Comparison of ENCODE assay signal across 1 cellular context in genomic region chr9:123302348-123303214, GRCh38.
A peak's percentile ranks its signal among the peaks of the same experiment; 100 is the strongest.
TF ChIP-seq lines count a peak whose summit lies in the region.

No MANE protein-coding gene starts in this region.

TF ChIP-seq in K562, 482 proteins besides CTCF, POLR2A, EP300 and RAD21 (continued from another document and continues in another):
- TF ChIP-seq ZBTB2 (IDR thresholded peaks at IDR 0.05) (no peak; the same call in 1 of the 2 replicates), CBFA2T2 (conservative IDR thresholded peaks at IDR 0.05) (no peak), E2F8 (IDR thresholded peaks at IDR 0.05; ENCODE audit: low read depth, partially characterized antibody) (peak; percentile 38), MXI1 (IDR thresholded peaks at IDR 0.05; ENCODE audit: low read depth, low read length) (no peak), MGA (IDR thresholded peaks at IDR 0.05) (no peak), FOXJ3 (CRISPR knock-in tag; IDR thresholded peaks at IDR 0.05) (no peak), ELF2 (CRISPR knock-in tag; IDR thresholded peaks at IDR 0.05) (no peak), NBN (IDR thresholded peaks at IDR 0.05; ENCODE audit: low read depth) (peak; percentile 68; the same call in 1 of the 2 replicates), CUX1 (CRISPR knock-in tag; IDR thresholded peaks at IDR 0.05) (no peak), ATF6 (CRISPR knock-in tag; IDR thresholded peaks at IDR 0.05) (no peak), MTF1 (CRISPR knock-in tag; IDR thresholded peaks at IDR 0.05; ENCODE audit: borderline replicate concordance) (no peak), KAT7 (CRISPR knock-in tag; IDR thresholded peaks at IDR 0.05; ENCODE audit: borderline replicate concordance) (no peak), ATF3 (IDR thresholded peaks at IDR 0.05) (no peak), ATF3 (CRISPR knock-in tag; conservative IDR thresholded peaks at IDR 0.05) (no peak), NFIC (IDR thresholded peaks at IDR 0.05) (no peak), ZNF655 (CRISPR knock-in tag; IDR thresholded peaks at IDR 0.05) (no peak), ZNF24 (IDR thresholded peaks at IDR 0.05) (no peak), NFIX (CRISPR knock-in tag; IDR thresholded peaks at IDR 0.05; ENCODE audit: low read depth) (no peak), GTF2F1 (IDR thresholded peaks at IDR 0.05; ENCODE audit: low read depth, low read length) (no peak), ZNF224 (CRISPR knock-in tag; IDR thresholded peaks at IDR 0.05) (no peak), ZNF274 (IDR thresholded peaks at IDR 0.05; ENCODE audit: borderline replicate concordance, low read depth, low read length) (no peak), ATF7 (IDR thresholded peaks at IDR 0.05) (0 out of 2 replicates have a peak, but pooled peaks have one; percentile 17), JUND (IDR thresholded peaks at IDR 0.05; ENCODE audit: borderline replicate concordance, low read depth, low read length) (peak; percentile 30; the same call in 1 of the 2 replicates), JUND (tag; IDR thresholded peaks at IDR 0.05; ENCODE audit: borderline replicate concordance, low read depth, low read length) (peak; percentile 51; the same call in 1 of the 3 replicates)
